In the genomic region with DNA sequence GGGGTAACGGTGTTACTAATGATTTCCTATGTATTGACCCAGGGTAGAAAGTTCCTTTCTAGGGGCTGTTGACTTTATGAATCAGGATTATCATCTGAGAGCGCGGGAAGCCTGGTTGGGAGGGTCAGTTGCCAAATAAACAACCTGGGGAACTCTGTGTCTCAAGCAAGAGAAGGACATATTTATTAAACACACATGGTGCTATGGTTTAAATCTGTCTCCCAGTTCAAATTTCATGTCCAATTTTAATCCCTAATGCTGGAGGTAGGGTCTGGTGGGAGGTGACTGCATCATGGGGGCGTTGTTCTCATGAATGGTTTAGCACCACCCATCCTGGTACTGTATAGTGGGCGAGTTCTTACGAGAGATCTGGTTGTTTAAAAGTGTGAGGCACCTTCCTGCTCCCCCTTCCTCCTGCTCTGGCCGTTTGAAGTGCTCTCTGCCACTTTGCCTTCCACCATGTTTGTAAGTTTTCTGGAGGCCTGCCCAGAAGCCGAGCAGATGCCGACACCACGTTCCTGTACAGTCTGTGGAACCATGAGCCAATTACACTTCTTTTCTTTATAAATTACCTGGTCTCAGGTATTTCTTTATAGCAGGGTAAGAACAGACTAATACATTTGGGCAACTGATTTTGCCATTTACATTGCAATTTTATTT, we compare ENCODE assay signal across 20 cellular contexts.
"Had no signal": no experiment of that assay in that cellular context is flagged by ENCODE, and none has a peak within 500 bp of the region (broad histone marks: within the 10 kb centered on the region; RNA-seq: fewer than 3 reads in every experiment).

No MANE protein-coding gene starts in this region.

- H3K4me3 Mint-ChIP-seq: activated CD4-positive, alpha-beta T cell treated with anti-CD3 and anti-CD28 coated beads for 36 hours; activated naive CD8-positive, alpha-beta T cell treated with anti-CD3 and anti-CD28 coated beads, Interleukin-2, amount 10 ng/mL, durations not matched to agents 7 days and 5 days; activated T-helper 17 cell treated with anti-CD3 and anti-CD28 coated beads, Interleukin-2, amount 50 U/mL, for 72 hours; endodermal cell; natural killer cell; T-helper 17 cell; type B pancreatic cell had no signal

- H3K36me3 ChIP-seq: colonic mucosa, lower lobe of right lung had no signal

- H3K27ac Mint-ChIP-seq: activated CD4-positive, alpha-beta T cell treated with anti-CD3 and anti-CD28 coated beads for 36 hours; activated naive CD8-positive, alpha-beta T cell treated with anti-CD3 and anti-CD28 coated beads, Interleukin-2, amount 10 ng/mL, durations not matched to agents 7 days and 5 days; activated T-helper 17 cell treated with anti-CD3 and anti-CD28 coated beads, Interleukin-2, amount 50 U/mL, for 72 hours; endodermal cell; natural killer cell; T-helper 17 cell; type B pancreatic cell had no signal

- H3K27me3 Mint-ChIP-seq: activated naive CD8-positive, alpha-beta T cell treated with anti-CD3 and anti-CD28 coated beads, Interleukin-2, amount 10 ng/mL, durations not matched to agents 7 days and 5 days had no signal

- H3K9me3 Mint-ChIP-seq: activated naive CD8-positive, alpha-beta T cell treated with anti-CD3 and anti-CD28 coated beads, Interleukin-2, amount 10 ng/mL, durations not matched to agents 7 days and 5 days; activated T-helper 17 cell treated with anti-CD3 and anti-CD28 coated beads, Interleukin-2, amount 50 U/mL, for 72 hours; endodermal cell; natural killer cell; type B pancreatic cell had no signal

- H3K4me1 Mint-ChIP-seq: activated CD4-positive, alpha-beta T cell treated with anti-CD3 and anti-CD28 coated beads for 36 hours; activated naive CD8-positive, alpha-beta T cell treated with anti-CD3 and anti-CD28 coated beads, Interleukin-2, amount 10 ng/mL, durations not matched to agents 7 days and 5 days; activated T-helper 17 cell treated with anti-CD3 and anti-CD28 coated beads, Interleukin-2, amount 50 U/mL, for 72 hours; endodermal cell; natural killer cell; T-helper 17 cell had no signal

- H3K4me1 ChIP-seq: colonic mucosa, lower lobe of right lung had no signal

- DNase-seq: activated CD4-positive, alpha-beta T cell treated with anti-CD3 and anti-CD28 coated beads for 36 hours; activated CD4-positive, alpha-beta T cell treated with anti-CD3 and anti-CD28 coated beads, Interleukin-2, amount 50 U/mL, for 48 hours; activated naive CD4-positive, alpha-beta T cell; activated naive CD8-positive, alpha-beta T cell treated with anti-CD3 and anti-CD28 coated beads, Interleukin-2, amount 10 ng/mL, durations not matched to agents 7 days and 5 days; body of pancreas; central memory CD4-positive, alpha-beta T cell; colonic mucosa; endodermal cell; left cardiac atrium; lower lobe of right lung; natural killer cell; posterior cingulate gyrus; retina; stimulated activated CD4-positive, alpha-beta T cell treated with anti-CD3 and anti-CD28 coated beads, Interleukin-12 subunit alpha, Interleukin-12 subunit beta, amount 100 ng/mL, for 4 hours; stimulated activated CD4-positive, alpha-beta T cell treated with anti-CD3 and anti-CD28 coated beads, Interleukin-1b, Interleukin-23, amount 100 ng/mL, for 48 hours; stimulated activated naive CD4-positive, alpha-beta T cell treated with Interleukin-2 at 50 U/mL for 16 hours; T-helper 17 cell had no signal

- H3K27ac ChIP-seq: body of pancreas, colonic mucosa, epithelial cell of prostate, lower lobe of right lung had no signal

- H3K27me3 ChIP-seq: body of pancreas, colonic mucosa had no signal

- H3K4me3 ChIP-seq: body of pancreas, colonic mucosa, lower lobe of right lung had no signal

- ATAC-seq: activated CD4-positive, alpha-beta T cell treated with anti-CD3 and anti-CD28 coated beads for 36 hours; activated T-helper 17 cell treated with anti-CD3 and anti-CD28 coated beads, Interleukin-2, amount 50 U/mL, for 72 hours; body of pancreas; lower lobe of right lung; natural killer cell; T-helper 17 cell had no signal

- H3K36me3 Mint-ChIP-seq: activated naive CD8-positive, alpha-beta T cell treated with anti-CD3 and anti-CD28 coated beads, Interleukin-2, amount 10 ng/mL, durations not matched to agents 7 days and 5 days; natural killer cell; type B pancreatic cell had no signal

- H3K9me3 ChIP-seq: body of pancreas, colonic mucosa, lower lobe of right lung had no signal
